11 cellular contexts compared by ENCODE assay signal in the genomic region with DNA sequence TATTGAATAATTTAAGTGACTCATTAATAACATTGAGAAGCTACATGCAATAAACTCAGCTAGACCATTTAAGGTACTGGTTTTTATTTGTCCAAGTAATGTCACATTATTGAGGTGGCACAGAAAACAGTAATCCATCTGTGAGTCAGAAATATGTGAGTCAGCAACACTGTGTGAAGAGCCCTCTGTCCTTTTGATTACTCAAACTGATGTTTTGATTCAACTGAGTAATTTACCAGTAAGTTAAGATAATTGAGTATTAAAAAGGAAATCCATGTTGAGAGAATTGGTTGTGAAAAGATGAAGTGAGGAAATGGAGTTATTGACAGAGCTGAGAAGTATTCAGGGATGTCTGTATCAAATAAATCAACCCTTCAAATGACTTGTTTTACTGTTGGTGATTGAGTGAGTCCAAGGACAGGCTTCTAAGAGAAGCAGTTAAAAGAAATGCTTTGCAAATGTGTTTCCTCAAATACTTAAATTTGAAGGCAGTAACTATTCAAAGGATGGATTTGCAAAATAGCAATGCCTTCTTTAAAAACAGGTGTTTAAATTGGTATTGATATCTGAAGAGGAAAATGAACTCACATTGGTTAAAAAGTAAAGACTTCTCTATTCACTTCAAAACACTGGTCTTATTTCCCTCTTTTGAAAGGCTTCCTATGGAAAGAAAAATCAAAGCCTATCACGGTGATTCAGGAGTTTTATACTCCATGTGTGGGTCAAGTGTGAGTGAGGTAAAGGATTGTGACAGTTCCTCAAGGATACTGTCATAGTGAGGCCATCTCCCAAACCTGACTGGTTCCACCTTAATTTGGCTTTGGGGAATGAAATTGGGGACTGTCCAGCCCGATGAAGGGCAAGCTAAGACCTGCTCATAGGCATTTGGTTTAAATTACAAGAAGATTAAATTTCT.
DNase-seq lines count a peak whose midpoint lies in the region; TF ChIP-seq lines count a peak whose summit lies in the region.
"Had no signal": no experiment of that assay in that cellular context is flagged by ENCODE, and none has a peak within 500 bp of the region (broad histone marks: within the 10 kb centered on the region; RNA-seq: fewer than 3 reads in every experiment).

No MANE protein-coding gene starts in this region.

- H3K36me3 ChIP-seq in fibroblast of lung (ENCODE audit: control insufficient read depth, insufficient read depth, low read length), result no peaks in the 10 kb centered on the region

- H3K27ac ChIP-seq in fibroblast of lung (ENCODE audit: insufficient read depth, low read length), result no peak overlapping the region

- H3K79me2 ChIP-seq in fibroblast of lung (ENCODE audit: control insufficient read depth, insufficient read depth, low read length), result no peaks in the 10 kb centered on the region

- peak; percentile 27 for DNase-seq in ACHN
- DNase-seq in EL, result peak; percentile 59
- peak; percentile 70 for DNase-seq in RKO (ENCODE audit: low spot score)
- peak; percentile 27 to 58 for DNase-seq in fibroblast of lung (ENCODE audit: low read depth in 2 of 2)
- DNase-seq in KBM-7, result no peak
- DNase-seq in activated effector memory CD4-positive, alpha-beta T cell treated with Interleukin-2 at 50 U/mL for 16 hours, result no peak
- no peak for DNase-seq in activated gamma-delta T cell treated with Interleukin-2 at 50 U/mL for 16 hours
- DNase-seq in NCI-H2107 treated with DMSO at 0.1 percent for 48 hours (lab: John Stamatoyannopoulos, UW; ENCODE audit: unreplicated experiment), result no peak
- DNase-seq: activated CD4-positive, alpha-beta T cell treated with anti-CD3 and anti-CD28 coated beads, Interleukin-2, amount 50 U/mL, for 48 hours; amniotic stem cell; NCI-H526 had no signal

- TF ChIP-seq CTCF in fibroblast of lung (conservative IDR thresholded peaks at IDR 0.05 in 1 of 2, IDR thresholded peaks at IDR 0.05 in 1 of 2; ENCODE audit: low read depth in 1 of 2, low read length in 2 of 2), result no peak

- no peaks in the 10 kb centered on the region for H4K20me1 ChIP-seq in fibroblast of lung (ENCODE audit: control insufficient read depth, extremely low read depth, insufficient read depth, low read length)

- H3K9me3 ChIP-seq in fibroblast of lung (ENCODE audit: control insufficient read depth, insufficient read depth, low read depth, low read length), result no peaks in the 10 kb centered on the region

- in situ Hi-C loops in ACHN (cut with HindIII; ENCODE audit: low pct_ligation_motif_present, low pct_unique_long_range_greater_than_20kb, low sequenced_read_pairs), result loop anchor here (25.0 kb wide), 1 partner anchor 269 kb away; no protein-coding TSS in a partner anchor
- in situ Hi-C loops in KBM-7 (cut with MboI; ENCODE audit: low pct_unique_long_range_greater_than_20kb, low sequenced_read_pairs), result loop anchor here (25.0 kb wide), 1 partner anchor 519 kb away; no protein-coding TSS in a partner anchor

- H2AFZ ChIP-seq in fibroblast of lung (ENCODE audit: low read length), result no peak overlapping the region

- no peaks in the 10 kb centered on the region for H3K4me1 ChIP-seq in fibroblast of lung (ENCODE audit: control insufficient read depth, extremely low read depth, insufficient read depth, low read length)

- H3K27me3 ChIP-seq in fibroblast of lung (ENCODE audit: control insufficient read depth, insufficient read depth, low read length), result no peaks in the 10 kb centered on the region

- H3K9ac ChIP-seq in fibroblast of lung (ENCODE audit: insufficient read depth, low read length), result no peak overlapping the region

- H3K4me3 ChIP-seq in fibroblast of lung (replicated peaks in 1 of 4; ENCODE audit: control extremely low read depth in 1 of 4, insufficient read depth in 1 of 4, low read depth in 3 of 4, low read length in 4 of 4), result no peak overlapping the region

- H3K4me2 ChIP-seq in fibroblast of lung (ENCODE audit: extremely low read depth, insufficient read depth, low read length), result no peak overlapping the region

Comparison
In these comparisons a context has a peak if more than half of its experiments do, and no peak if none do; other contexts are left out.
1. DNase-seq: peak in ACHN (single experiment), EL (single experiment), RKO (single experiment) and fibroblast of lung (2 of 2); none in KBM-7 (single experiment), activated effector memory CD4-positive, alpha-beta T cell treated with Interleukin-2 at 50 U/mL for 16 hours (single experiment), activated gamma-delta T cell treated with Interleukin-2 at 50 U/mL for 16 hours (single experiment) and NCI-H2107 treated with DMSO at 0.1 percent for 48 hours (single experiment).